ENCODE assay signal across 8 cellular contexts in genomic region chr3:87088984-87089841, GRCh38.
DNase-seq lines count a peak whose midpoint lies in the region; ATAC-seq and TF ChIP-seq lines count a peak whose summit lies in the region.

No MANE protein-coding gene starts in this region.

- H3K27me3 ChIP-seq in lung (ENCODE audit: control insufficient read depth, insufficient read depth) (no peaks in the 10 kb centered on the region), thymus (ENCODE audit: control insufficient read depth, insufficient read depth) (no peaks in the 10 kb centered on the region)

- H3K4me3 ChIP-seq in coronary artery, result peak overlapping the region; percentile 87
- peak overlapping the region; percentile 48 for H3K4me3 ChIP-seq in lung
- H3K4me3 ChIP-seq in thymus (ENCODE audit: low read length), result peak overlapping the region; percentile 67

- H3K27ac ChIP-seq in coronary artery (peak overlapping the region; percentile 73 to 94), lung (ENCODE audit: low read depth in 1 of 2, low read length in 1 of 2) (peak overlapping the region in 1 of 2 donors; percentile 93), thymus (ENCODE audit: low read depth) (peak overlapping the region; percentile 13)

- H3K9me3 ChIP-seq in lung (ENCODE audit: control insufficient read depth in 2 of 2, insufficient read depth in 1 of 2, low read length in 1 of 2) (peaks cover 0 to 2% of the 10 kb centered on the region in 2 donors), thymus (ENCODE audit: control insufficient read depth) (no peaks in the 10 kb centered on the region)

- 5 to 12% methylated on average over 39 to 41 of the region's 41 CpGs for WGBS in lung, 2 donors
- WGBS in thymus, result 7% methylated on average over 41 of the region's 41 CpGs

- H3K36me3 ChIP-seq in lung (ENCODE audit: control insufficient read depth in 2 of 2, insufficient read depth in 2 of 2, low read length in 2 of 2), result no peaks in the 10 kb centered on the region
- H3K36me3 ChIP-seq in thymus (ENCODE audit: control insufficient read depth, insufficient read depth), result no peaks in the 10 kb centered on the region

- H3K4me1 ChIP-seq in lung (ENCODE audit: control insufficient read depth in 2 of 2, insufficient read depth in 2 of 2, low read length in 2 of 2), result no peaks in the 10 kb centered on the region
- no peaks in the 10 kb centered on the region for H3K4me1 ChIP-seq in thymus (ENCODE audit: control insufficient read depth, insufficient read depth, low read length)

- DNase-seq in AG09319 (ENCODE audit: extremely low read depth, low read depth), result peak; percentile 81
- DNase-seq in OCI-M2 (lab: John Stamatoyannopoulos, UW; ENCODE audit: unreplicated experiment), result peak; percentile 63
- DNase-seq in coronary artery (ENCODE audit: low spot score), result peak; percentile 84
- DNase-seq in lung (ENCODE audit: low spot score), result peak; percentile 63
- no peak for DNase-seq in DMS79 (lab: John Stamatoyannopoulos, UW)

- TF ChIP-seq CTCF in AG09319 (IDR thresholded peaks at IDR 0.05; ENCODE audit: low read depth, low read length) (no peak), coronary artery (IDR thresholded peaks at IDR 0.05) (no peak), lung (IDR thresholded peaks at IDR 0.05; ENCODE audit: control extremely low read depth, extremely low read depth) (no peak)

- peak; percentile 57 for ATAC-seq in GM18858 (IDR thresholded peaks at IDR 0.05; ENCODE audit: unreplicated experiment)
- ATAC-seq in HG03039 (IDR thresholded peaks at IDR 0.05; ENCODE audit: unreplicated experiment), result peak; percentile 55
- peak; percentile 81 for ATAC-seq in lung (ENCODE audit: insufficient read depth, low FRiP score)
